ENCODE assay signal across 13 cellular contexts in genomic region chr1:15283500-15283899, GRCh38. TPM values are rescaled to one million over a fixed set of nuclear protein-coding genes. Genes with fewer than 3 reads are reported as not detected.
DNase-seq lines count a peak whose midpoint lies in the region; ATAC-seq and TF ChIP-seq lines count a peak whose summit lies in the region.
"Had no signal": no experiment of that assay in that cellular context is flagged by ENCODE, and none has a peak within 500 bp of the region (broad histone marks: within the 10 kb centered on the region; RNA-seq: fewer than 3 reads in every experiment).

No MANE protein-coding gene starts in this region.

- intact Hi-C loops in HCT116 (cut with micrococcal nuclease), result no loop called here
- intact Hi-C loops in heart right ventricle (cut with DNase I), result no loop called here

- ATAC-seq in HCT116, result peak; percentile 80
- peak in 7 of 8 donors; percentile 82 to 91 (median 88) for ATAC-seq in heart right ventricle
- ATAC-seq in T-cell (replicated peaks in 1 of 4), result no peak

- no peaks in the 10 kb centered on the region for H3K36me3 Mint-ChIP-seq in T-cell

- H3K4me1 ChIP-seq in HCT116 (ENCODE audit: control insufficient read depth in 1 of 2, insufficient read depth in 2 of 2, low read length in 2 of 2) (peaks cover 0 to 12% of the 10 kb centered on the region in 2 experiments; a peak in 2 of 4 replicates), heart right ventricle (peaks cover 0 to 17% (median 0%) of the 10 kb centered on the region in 9 donors), Peyer's patch (peaks cover 0 to 14% (median 0%) of the 10 kb centered on the region in 4 donors)

- RAD21 ChIA-PET in HCT116 (lab: Charles Lee; ENCODE audit: low non-redundant PET in 1 of 2, low total read pairs in 2 of 2, uncharacterized antibody in 2 of 2, unreplicated experiment in 2 of 2), result no interaction called here

- H3K9me3 ChIP-seq in HCT116 (ENCODE audit: control insufficient read depth in 1 of 2, insufficient read depth in 1 of 2, low read depth in 1 of 2, low read length in 2 of 2) (no peaks in the 10 kb centered on the region), heart right ventricle (peaks cover 0 to 6% (median 0%) of the 10 kb centered on the region in 11 donors), Peyer's patch (no peaks in the 10 kb centered on the region)
- H3K9me3 ChIP-seq: SJCRH30 had no signal

- H3K4me1 Mint-ChIP-seq in T-cell, result no peaks in the 10 kb centered on the region
- H3K4me1 Mint-ChIP-seq: memory B cell had no signal

- H3K36me3 ChIP-seq in HCT116 (ENCODE audit: control insufficient read depth in 1 of 2, insufficient read depth in 2 of 2, low read length in 2 of 2) (no peaks in the 10 kb centered on the region), heart right ventricle (no peaks in the 10 kb centered on the region), Peyer's patch (no peaks in the 10 kb centered on the region)
- H3K36me3 ChIP-seq: SJCRH30 had no signal

- H3K27me3 ChIP-seq in HCT116 (ENCODE audit: insufficient read depth, low read length) (no peaks in the 10 kb centered on the region), heart right ventricle (peaks cover 0 to 8% (median 0%) of the 10 kb centered on the region in 7 donors), Peyer's patch (no peaks in the 10 kb centered on the region)
- H3K27me3 ChIP-seq: SJCRH30 had no signal

- DNase-seq in 8988T, result peak; percentile 33
- DNase-seq in HCT116 (ENCODE audit: low read depth, low spot score), result no peak
- DNase-seq in heart right ventricle, result peak in 1 of 2 donors; percentile 30
- no peak for DNase-seq in KBM-7
- no peak for DNase-seq in Peyer's patch
- no peak for DNase-seq in NCI-H2107 treated with DMSO at 0.1 percent for 48 hours (lab: John Stamatoyannopoulos, UW; ENCODE audit: unreplicated experiment)
- DNase-seq in T-cell, result no peak
- DNase-seq: aorta; NCI-H1105; SJCRH30; stimulated activated naive CD4-positive, alpha-beta T cell treated with Interleukin-2 at 50 U/mL for 16 hours had no signal

- no peaks in the 10 kb centered on the region for H3K79me2 ChIP-seq in HCT116 (ENCODE audit: insufficient read depth, low read length)

- CTCF ChIA-PET in HCT116 (lab: Charles Lee), result no interaction called here
- CTCF ChIA-PET in T-cell (lab: Charles Lee), result no interaction called here

- TF ChIP-seq RAD21 in HCT116 (IDR thresholded peaks at IDR 0.05; ENCODE audit: low read depth), result no peak

- H3K27me3 Mint-ChIP-seq in T-cell, result peaks cover 14 to 15% of the 10 kb centered on the region in 2 donors

- TF ChIP-seq CTCF in HCT116 (IDR thresholded peaks at IDR 0.05 in 2 of 3, conservative IDR thresholded peaks at IDR 0.05 in 1 of 3; ENCODE audit: borderline replicate concordance in 1 of 3, insufficient read depth in 1 of 3, low read depth in 2 of 3, low read length in 2 of 3) (peak in 2 of 3 experiments; percentile 27 to 38; a peak in 3 of 6 replicates), WI38 (IDR thresholded peaks at IDR 0.05; ENCODE audit: low read depth, low read length) (0 out of 2 replicates have a peak, but pooled peaks have one; percentile 16), heart right ventricle (IDR thresholded peaks at IDR 0.05) (peak in 6 of 9 donors; percentile 12 to 39 (median 21)), Peyer's patch (IDR thresholded peaks at IDR 0.05) (peak in 1 of 6 experiments; percentile 17)

- no peaks in the 10 kb centered on the region for H3K9me3 Mint-ChIP-seq in T-cell

- no peak overlapping the region for H3K4me3 Mint-ChIP-seq in T-cell
- H3K4me3 Mint-ChIP-seq: memory B cell had no signal

- 43 to 52% methylated on average over 2 of the region's 2 CpGs for WGBS in heart right ventricle, 2 donors

- H3K4me3 ChIP-seq in HCT116 (replicated peaks in 1 of 2; ENCODE audit: low read depth in 1 of 2, low read length in 2 of 2) (no peak overlapping the region), WI38 (ENCODE audit: low read depth, low read length) (no peak overlapping the region), heart right ventricle (no peak overlapping the region), Peyer's patch (no peak overlapping the region)
- H3K4me3 ChIP-seq: SJCRH30 had no signal

- no peak for TF ChIP-seq POLR2A in HCT116 (IDR thresholded peaks at IDR 0.05; ENCODE audit: borderline replicate concordance, extremely low read depth, insufficient read depth, insufficient read length)
- no peak for TF ChIP-seq POLR2A in Peyer's patch (IDR thresholded peaks at IDR 0.05)

- no peak overlapping the region for H3K4me2 ChIP-seq in HCT116 (ENCODE audit: low read length)

- H3K9ac ChIP-seq in HCT116 (ENCODE audit: low read length), result no peak overlapping the region

- H4K20me1 ChIP-seq in HCT116 (ENCODE audit: insufficient read depth), result no peaks in the 10 kb centered on the region

- H3K27ac ChIP-seq in HCT116 (ENCODE audit: low read depth, low read length) (no peak overlapping the region), heart right ventricle (peak overlapping the region in 8 of 10 donors; percentile 27 to 74 (median 66)), Peyer's patch (peak overlapping the region in 2 of 4 donors; percentile 63 to 76)
- H3K27ac ChIP-seq: SJCRH30 had no signal

- H2AFZ ChIP-seq in HCT116 (ENCODE audit: low read depth, low read length, poor library complexity, severe bottlenecking), result no peak overlapping the region

- in situ Hi-C loops in KBM-7 (cut with MboI; ENCODE audit: low pct_unique_long_range_greater_than_20kb, low sequenced_read_pairs), result no loop called here

- BruUV-seq in HCT116 (replicated peaks; lab: Mats Ljungman, UMichigan), result no TSS peak

- no peaks in the 10 kb centered on the region for H3K9me2 ChIP-seq in HCT116 (ENCODE audit: insufficient read depth)

- H3K27ac Mint-ChIP-seq in T-cell, result no peak overlapping the region
- H3K27ac Mint-ChIP-seq: memory B cell had no signal

- POLR2A ChIA-PET in HCT116 (lab: Charles Lee), result interaction anchor here (0.6 kb wide), 1 partner anchor 144 kb away, joined by 3 read pairs; no protein-coding TSS in a partner anchor
- POLR2A ChIA-PET in T-cell (lab: Charles Lee), result no interaction called here

TF ChIP-seq in HCT116, 20 proteins besides CTCF, POLR2A, EP300 and RAD21 (continues in another document):
- TF ChIP-seq ZNF274 (IDR thresholded peaks at IDR 0.05; ENCODE audit: low read depth, low read length), result no peak
- no peak for TF ChIP-seq EZH2phosphoT487 (IDR thresholded peaks at IDR 0.05; ENCODE audit: borderline replicate concordance)
- no peak for TF ChIP-seq CBX3 (IDR thresholded peaks at IDR 0.05; ENCODE audit: low read depth)
- no peak for TF ChIP-seq EGR1 (IDR thresholded peaks at IDR 0.05; ENCODE audit: low read depth)
- TF ChIP-seq TCF7L2 (IDR thresholded peaks at IDR 0.05; ENCODE audit: borderline replicate concordance, extremely low read depth, insufficient read depth, insufficient read length), result no peak
- no peak for TF ChIP-seq CEBPB (IDR thresholded peaks at IDR 0.05; ENCODE audit: low read depth)
- TF ChIP-seq ZFX (IDR thresholded peaks at IDR 0.05), result no peak
- TF ChIP-seq FOSL1 (IDR thresholded peaks at IDR 0.05; ENCODE audit: low read depth), result no peak
- no peak for TF ChIP-seq REST (IDR thresholded peaks at IDR 0.05; ENCODE audit: low read depth)
- no peak for TF ChIP-seq POLR2AphosphoS5 (IDR thresholded peaks at IDR 0.05; ENCODE audit: low read depth, low read length)
- TF ChIP-seq YY1 (IDR thresholded peaks at IDR 0.05; ENCODE audit: extremely low read depth, insufficient replicate concordance, low read depth, low read length), result no peak
- TF ChIP-seq ELF1 (IDR thresholded peaks at IDR 0.05; ENCODE audit: borderline replicate concordance, low read depth), result no peak
- no peak for TF ChIP-seq SIN3A (IDR thresholded peaks at IDR 0.05; ENCODE audit: low read depth)
- TF ChIP-seq ATF3 (IDR thresholded peaks at IDR 0.05), result no peak

RNA-seq across cellular contexts. Expression of gene FHAD1, which starts 36.5 kb away (rescaled TPM):
- 3.5 TPM for total RNA-seq in HCT116 (2021; ENCODE audit: unreplicated experiment)
- polyA plus RNA-seq in HCT116 (2012), result 3.0 and 4.6 TPM in 2 replicates
- total RNA-seq in heart right ventricle, result 1 to 10 TPM in 1 of 10 donors, under 1 TPM in 4, not detected in 5; 0.12 to 1.0 (median 0.30) TPM
- under 1 TPM; 0.06 to 0.07 TPM for polyA plus RNA-seq in heart right ventricle
- total RNA-seq in Peyer's patch, result 1 to 10 TPM in 1 of 4 donors, under 1 TPM in 1, not detected in 2; 0.95 to 1.7 TPM
- total RNA-seq in T-cell, result under 1 TPM in 1 of 5 donors, not detected in 4; 0.96 TPM

Comparison
In these comparisons a context has a peak if more than half of its experiments do, and no peak if none do; other contexts are left out.
1. ATAC-seq: peak in HCT116 (single experiment) and heart right ventricle (7 of 8); none in T-cell (0 of 4).